ENCODE assay signal across 8 cellular contexts in the genomic region with DNA sequence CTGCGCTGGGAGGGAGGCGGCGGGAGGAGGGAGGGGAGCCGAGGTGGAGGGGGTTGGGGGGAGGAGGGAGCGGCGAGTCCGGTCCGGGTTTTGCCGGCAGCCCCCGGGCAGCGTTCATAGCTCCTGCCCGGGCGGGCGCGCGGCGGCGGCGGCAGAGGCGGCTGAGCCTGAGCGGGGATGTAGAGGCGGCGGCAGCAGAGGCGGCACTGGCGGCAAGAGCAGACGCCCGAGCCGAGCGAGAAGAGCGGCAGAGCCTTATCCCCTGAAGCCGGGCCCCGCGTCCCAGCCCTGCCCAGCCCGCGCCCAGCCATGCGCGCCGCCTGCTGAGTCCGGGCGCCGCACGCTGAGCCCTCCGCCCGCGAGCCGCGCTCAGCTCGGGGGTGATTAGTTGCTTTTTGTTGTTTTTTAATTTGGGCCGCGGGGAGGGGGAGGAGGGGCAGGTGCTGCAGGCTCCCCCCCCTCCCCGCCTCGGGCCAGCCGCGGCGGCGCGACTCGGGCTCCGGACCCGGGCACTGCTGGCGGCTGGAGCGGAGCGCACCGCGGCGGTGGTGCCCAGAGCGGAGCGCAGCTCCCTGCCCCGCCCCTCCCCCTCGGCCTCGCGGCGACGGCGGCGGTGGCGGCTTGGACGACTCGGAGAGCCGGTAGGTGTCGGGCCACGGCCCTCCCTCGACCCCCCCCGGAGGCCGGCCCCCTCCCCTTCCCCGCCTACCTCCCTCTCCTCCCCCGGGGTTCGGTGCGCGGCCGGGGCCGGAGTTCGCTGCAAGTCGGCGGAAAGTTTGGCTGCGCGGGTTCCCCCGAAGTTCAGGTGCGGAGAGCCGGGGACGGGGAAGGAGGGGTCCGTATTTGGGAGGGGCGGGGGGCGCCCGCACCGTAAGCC. TPM values are rescaled to one million over a fixed set of nuclear protein-coding genes. Genes with fewer than 3 reads are reported as not detected.
DNase-seq lines count a peak whose midpoint lies in the region; ATAC-seq and TF ChIP-seq lines count a peak whose summit lies in the region.

CXXC5 (plus strand) TSS at position 145 of the 877 bp plus-strand sequence. CDS start 32,175 bp downstream, outside the sequence.

- H3K27ac ChIP-seq in HUES48 (ENCODE audit: low read depth, low read length) (peak within 1 kb of the TSS; percentile 93), Panc1 (ENCODE audit: low read length) (peak within 1 kb of the TSS; percentile 82)

- peaks cover 65% of the 10 kb centered on the region for H3K27me3 Mint-ChIP-seq in activated naive CD8-positive, alpha-beta T cell treated with anti-CD3 and anti-CD28 coated beads, Interleukin-2, amount 10 ng/mL, durations not matched to agents 7 days and 5 days

- TF ChIP-seq CTCF in AG10803 (conservative IDR thresholded peaks at IDR 0.05; ENCODE audit: low read length) (no peak), Panc1 (IDR thresholded peaks at IDR 0.05) (no peak)

- H3K4me1 ChIP-seq in HUES48 (ENCODE audit: control insufficient read depth, insufficient read depth, low read length) (peaks cover 43% of the 10 kb centered on the region), Panc1 (ENCODE audit: control insufficient read depth, insufficient read depth, low read length) (peaks cover 33% of the 10 kb centered on the region)

- peaks cover 33% of the 10 kb centered on the region for H3K4me1 Mint-ChIP-seq in activated naive CD8-positive, alpha-beta T cell treated with anti-CD3 and anti-CD28 coated beads, Interleukin-2, amount 10 ng/mL, durations not matched to agents 7 days and 5 days

- no peaks in the 10 kb centered on the region for H3K9me3 Mint-ChIP-seq in activated naive CD8-positive, alpha-beta T cell treated with anti-CD3 and anti-CD28 coated beads, Interleukin-2, amount 10 ng/mL, durations not matched to agents 7 days and 5 days

- no peaks in the 10 kb centered on the region for H3K9me3 ChIP-seq in HUES48 (ENCODE audit: control insufficient read depth, insufficient read depth, low read length)
- no peaks in the 10 kb centered on the region for H3K9me3 ChIP-seq in Panc1 (ENCODE audit: control insufficient read depth, insufficient read depth, low read depth, low read length)

- no peaks in the 10 kb centered on the region for H3K36me3 Mint-ChIP-seq in activated naive CD8-positive, alpha-beta T cell treated with anti-CD3 and anti-CD28 coated beads, Interleukin-2, amount 10 ng/mL, durations not matched to agents 7 days and 5 days

- intact Hi-C loops in Panc1 (cut with micrococcal nuclease; ENCODE audit: unreplicated experiment) = no loop called here
- intact Hi-C loops in head of caudate nucleus (cut with DNase I) = loop anchor here (2.0 to 5.0 kb wide), 2 partner anchors 14 to 39 kb away; no protein-coding TSS in a partner anchor

- DNase-seq in AG10803 (ENCODE audit: low read depth) (peak; percentile 92), Panc1 (ENCODE audit: low read depth, low spot score) (no peak), head of caudate nucleus (peak; percentile 60 to 96 (median 90)), nucleus accumbens (lab: John Stamatoyannopoulos, UW) (peak in 51 of 56 donors; percentile 52 to 90 (median 79))
- peak; percentile 75 for DNase-seq in activated naive CD8-positive, alpha-beta T cell treated with anti-CD3 and anti-CD28 coated beads, Interleukin-2, amount 10 ng/mL, durations not matched to agents 7 days and 5 days

- peak within 1 kb of the TSS; percentile 85 for H3K4me3 ChIP-seq in AG10803 (ENCODE audit: low read length)
- H3K4me3 ChIP-seq in HUES48 (ENCODE audit: low read depth, low read length) = peak within 1 kb of the TSS; percentile 76
- H3K4me3 ChIP-seq in Panc1 (ENCODE audit: low read depth in 2 of 2, low read length in 2 of 2) = peak within 1 kb of the TSS; percentile 78 to 81

- in situ Hi-C loops in Panc1 (cut with HindIII; ENCODE audit: low pct_unique_long_range_greater_than_20kb, low sequenced_read_pairs) = no loop called here

- TF ChIP-seq POLR2A in GM18526 (IDR thresholded peaks at IDR 0.05; ENCODE audit: extremely low read depth, insufficient read length) = peak; percentile 62

- H3K9ac ChIP-seq in HUES48 (ENCODE audit: low read depth, low read length) = peak within 1 kb of the TSS; percentile 64; the same call in 1 of the 2 replicates

- no peak within 1 kb of the TSS for H3K27ac Mint-ChIP-seq in activated naive CD8-positive, alpha-beta T cell treated with anti-CD3 and anti-CD28 coated beads, Interleukin-2, amount 10 ng/mL, durations not matched to agents 7 days and 5 days

- no TSS peak for BruUV-seq in Panc1 (replicated peaks; lab: Mats Ljungman, UMichigan)

- H3K4me3 Mint-ChIP-seq in activated naive CD8-positive, alpha-beta T cell treated with anti-CD3 and anti-CD28 coated beads, Interleukin-2, amount 10 ng/mL, durations not matched to agents 7 days and 5 days = peak within 1 kb of the TSS; percentile 60

- peaks cover 42% of the 10 kb centered on the region for H3K27me3 ChIP-seq in HUES48 (ENCODE audit: control insufficient read depth, insufficient read depth, low read length)
- no peaks in the 10 kb centered on the region for H3K27me3 ChIP-seq in Panc1 (ENCODE audit: control insufficient read depth, insufficient read depth, low read length)

- no peaks in the 10 kb centered on the region for H3K36me3 ChIP-seq in HUES48 (ENCODE audit: control insufficient read depth, insufficient read depth, low read length)
- no peaks in the 10 kb centered on the region; the same call in 1 of the 2 replicates for H3K36me3 ChIP-seq in Panc1 (ENCODE audit: control insufficient read depth, insufficient read depth, low read length)

- CTCF ChIA-PET in Panc1 (lab: Charles Lee) = interaction anchor here (0.5 to 1.4 kb wide), 9 partner anchors 11 to 63 kb away, joined by 3 to 14 read pairs (median 5); no protein-coding TSS in a partner anchor

- ATAC-seq in Panc1 (peak; percentile 70), HG03460 (IDR thresholded peaks at IDR 0.05; ENCODE audit: unreplicated experiment) (no peak)
- ATAC-seq in activated naive CD8-positive, alpha-beta T cell treated with anti-CD3 and anti-CD28 coated beads, Interleukin-2, amount 10 ng/mL, durations not matched to agents 7 days and 5 days (ENCODE audit: low read depth) = peak; percentile 59

- POLR2A ChIA-PET in Panc1 (lab: Charles Lee) = interaction anchor here (0.6 to 1.3 kb wide), 7 partner anchors 10 to 1000 kb away, joined by 3 to 7 read pairs (median 5); no protein-coding TSS in a partner anchor
- POLR2A ChIA-PET in activated naive CD8-positive, alpha-beta T cell treated with anti-CD3 and anti-CD28 coated beads, Interleukin-2, amount 10 ng/mL, durations not matched to agents 7 days and 5 days (lab: Charles Lee) = interaction anchor here (0.8 to 1.8 kb wide), 9 partner anchors 10 to 166 kb away, joined by 3 to 14 read pairs (median 5); partner anchors contain the start of genes STING1 and UBE2D2

RNA-seq across cellular contexts. Expression of gene CXXC5, which starts in this region (rescaled TPM):
- total RNA-seq in Panc1 (2021; ENCODE audit: unreplicated experiment) = 85.0 TPM
- polyA plus RNA-seq in Panc1 (2012; ENCODE audit: insufficient read length) = 151 TPM
- total RNA-seq in activated naive CD8-positive, alpha-beta T cell treated with anti-CD3 and anti-CD28 coated beads, Interleukin-2, amount 10 ng/mL, durations not matched to agents 7 days and 5 days = 1 to 10 TPM; 3.5 to 4.6 TPM

Comparison
In these comparisons a context has a peak if more than half of its experiments do, and no peak if none do; other contexts are left out.
1. RNA of gene CXXC5 (total RNA-seq): 85.0 TPM in Panc1 (single experiment); 3.5 to 4.6 TPM in activated naive CD8-positive, alpha-beta T cell treated with anti-CD3 and anti-CD28 coated beads, Interleukin-2, amount 10 ng/mL, durations not matched to agents 7 days and 5 days; every median in the first group is over 10 times any median in the second.
2. Peak in every context shown above with its lines, with median percentiles within 50 percentile points of each other: H3K4me3 ChIP-seq.